Comparison of ENCODE assay signal across 1 cellular context in the genomic region with DNA sequence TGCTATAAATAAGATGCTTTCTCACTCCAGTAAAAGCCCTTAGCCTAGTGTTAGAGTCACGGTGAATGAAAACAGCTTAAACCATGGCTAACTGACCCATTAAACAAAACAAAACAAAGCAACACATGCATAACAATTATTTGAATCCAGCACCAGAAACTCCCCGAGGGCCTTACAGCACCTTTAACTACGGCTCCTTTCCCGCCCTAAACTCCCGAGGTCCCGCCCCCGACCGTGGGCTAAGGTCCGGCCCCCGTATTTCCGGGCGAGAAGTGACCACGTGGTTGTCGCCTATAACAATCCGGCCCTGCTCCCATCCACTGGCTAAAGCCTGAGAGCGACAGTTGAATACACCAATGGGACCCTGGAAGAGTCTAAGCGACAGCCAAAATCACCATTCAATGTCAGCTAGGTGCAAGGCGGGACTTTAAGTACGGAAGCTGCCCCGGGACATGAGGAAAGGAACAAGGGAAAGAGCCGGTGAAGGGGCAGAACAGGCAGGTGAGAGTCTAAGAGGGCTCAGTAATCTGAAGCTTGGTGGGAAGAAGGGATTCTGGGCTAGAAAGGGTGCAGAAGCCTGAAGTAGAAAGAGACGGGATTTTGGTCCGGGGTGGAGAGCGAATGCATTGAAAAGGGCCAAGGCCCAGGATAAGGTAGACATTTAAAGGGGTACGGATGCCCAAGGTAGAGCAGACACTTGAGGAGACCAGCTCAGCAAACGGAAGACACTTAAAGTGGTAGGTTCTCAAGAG.
TF ChIP-seq lines count a peak whose summit lies in the region.

A gene (plus strand): TSS at position 448 of the 752 bp plus-strand sequence. CDS start 351 bp downstream, outside the sequence.

TF ChIP-seq in K562, 482 proteins besides CTCF, POLR2A, EP300 and RAD21 (continued from another document):
- TF ChIP-seq, protein P1, sequence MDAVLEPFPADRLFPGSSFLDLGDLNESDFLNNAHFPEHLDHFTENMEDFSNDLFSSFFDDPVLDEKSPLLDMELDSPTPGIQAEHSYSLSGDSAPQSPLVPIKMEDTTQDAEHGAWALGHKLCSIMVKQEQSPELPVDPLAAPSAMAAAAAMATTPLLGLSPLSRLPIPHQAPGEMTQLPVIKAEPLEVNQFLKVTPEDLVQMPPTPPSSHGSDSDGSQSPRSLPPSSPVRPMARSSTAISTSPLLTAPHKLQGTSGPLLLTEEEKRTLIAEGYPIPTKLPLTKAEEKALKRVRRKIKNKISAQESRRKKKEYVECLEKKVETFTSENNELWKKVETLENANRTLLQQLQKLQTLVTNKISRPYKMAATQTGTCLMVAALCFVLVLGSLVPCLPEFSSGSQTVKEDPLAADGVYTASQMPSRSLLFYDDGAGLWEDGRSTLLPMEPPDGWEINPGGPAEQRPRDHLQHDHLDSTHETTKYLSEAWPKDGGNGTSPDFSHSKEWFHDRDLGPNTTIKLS (IDR thresholded peaks at IDR 0.05; ENCODE audit: borderline replicate concordance, low read depth) = peak; percentile 75
- TF ChIP-seq ZNF274 (IDR thresholded peaks at IDR 0.05; ENCODE audit: borderline replicate concordance, low read depth, low read length) (no peak), NFRKB (IDR thresholded peaks at IDR 0.05; ENCODE audit: low read depth) (peak; percentile 68), RBM25 (IDR thresholded peaks at IDR 0.05; ENCODE audit: low read depth, low read length, severe bottlenecking) (peak; percentile 99), HCFC1 (IDR thresholded peaks at IDR 0.05; ENCODE audit: low read depth, low read length) (peak; percentile 53; the same call in 1 of the 2 replicates), MAFG (tag; conservative IDR thresholded peaks at IDR 0.05) (no peak), SUPT5H (IDR thresholded peaks at IDR 0.05) (peak; percentile 91), LEF1 (IDR thresholded peaks at IDR 0.05) (peak; percentile 58; the same call in 1 of the 2 replicates), ASH1L (IDR thresholded peaks at IDR 0.05; ENCODE audit: borderline replicate concordance, low read depth, partially characterized antibody) (peak; percentile 99), HDAC3 (IDR thresholded peaks at IDR 0.05; ENCODE audit: borderline replicate concordance, partially characterized antibody) (no peak), LCOR (CRISPR knock-in tag; IDR thresholded peaks at IDR 0.05) (peak; percentile 72; the same call in 1 of the 2 replicates), MBD2 (IDR thresholded peaks at IDR 0.05; ENCODE audit: borderline replicate concordance, low read depth) (peak; percentile 99), CXXC5 (CRISPR knock-in tag; IDR thresholded peaks at IDR 0.05) (peak; percentile 74), SOX6 (IDR thresholded peaks at IDR 0.05) (peak; percentile 36; the same call in 1 of the 2 replicates), CHD4 (IDR thresholded peaks at IDR 0.05; ENCODE audit: insufficient read depth, insufficient replicate concordance, low read depth, low read length, poor library complexity, severe bottlenecking) (no peak), MYC (IDR thresholded peaks at IDR 0.05; ENCODE audit: low read depth, low read length) (peak; percentile 96), MYC (CRISPR knock-in tag; IDR thresholded peaks at IDR 0.05; ENCODE audit: borderline replicate concordance, low read depth) (no peak), PPARD (CRISPR knock-in tag; IDR thresholded peaks at IDR 0.05) (no peak), TAF7 (tag; IDR thresholded peaks at IDR 0.05) (peak; percentile 71; the same call in 1 of the 2 replicates)
- TF ChIP-seq, protein P2, sequence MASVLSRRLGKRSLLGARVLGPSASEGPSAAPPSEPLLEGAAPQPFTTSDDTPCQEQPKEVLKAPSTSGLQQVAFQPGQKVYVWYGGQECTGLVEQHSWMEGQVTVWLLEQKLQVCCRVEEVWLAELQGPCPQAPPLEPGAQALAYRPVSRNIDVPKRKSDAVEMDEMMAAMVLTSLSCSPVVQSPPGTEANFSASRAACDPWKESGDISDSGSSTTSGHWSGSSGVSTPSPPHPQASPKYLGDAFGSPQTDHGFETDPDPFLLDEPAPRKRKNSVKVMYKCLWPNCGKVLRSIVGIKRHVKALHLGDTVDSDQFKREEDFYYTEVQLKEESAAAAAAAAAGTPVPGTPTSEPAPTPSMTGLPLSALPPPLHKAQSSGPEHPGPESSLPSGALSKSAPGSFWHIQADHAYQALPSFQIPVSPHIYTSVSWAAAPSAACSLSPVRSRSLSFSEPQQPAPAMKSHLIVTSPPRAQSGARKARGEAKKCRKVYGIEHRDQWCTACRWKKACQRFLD (CRISPR knock-in tag; IDR thresholded peaks at IDR 0.05) = peak; percentile 93
- TF ChIP-seq, protein P3, sequence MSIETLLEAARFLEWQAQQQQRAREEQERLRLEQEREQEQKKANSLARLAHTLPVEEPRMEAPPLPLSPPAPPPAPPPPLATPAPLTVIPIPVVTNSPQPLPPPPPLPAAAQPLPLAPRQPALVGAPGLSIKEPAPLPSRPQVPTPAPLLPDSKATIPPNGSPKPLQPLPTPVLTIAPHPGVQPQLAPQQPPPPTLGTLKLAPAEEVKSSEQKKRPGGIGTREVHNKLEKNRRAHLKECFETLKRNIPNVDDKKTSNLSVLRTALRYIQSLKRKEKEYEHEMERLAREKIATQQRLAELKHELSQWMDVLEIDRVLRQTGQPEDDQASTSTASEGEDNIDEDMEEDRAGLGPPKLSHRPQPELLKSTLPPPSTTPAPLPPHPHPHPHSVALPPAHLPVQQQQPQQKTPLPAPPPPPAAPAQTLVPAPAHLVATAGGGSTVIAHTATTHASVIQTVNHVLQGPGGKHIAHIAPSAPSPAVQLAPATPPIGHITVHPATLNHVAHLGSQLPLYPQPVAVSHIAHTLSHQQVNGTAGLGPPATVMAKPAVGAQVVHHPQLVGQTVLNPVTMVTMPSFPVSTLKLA (conservative IDR thresholded peaks at IDR 0.05) = peak; percentile 100
- TF ChIP-seq, protein P4, sequence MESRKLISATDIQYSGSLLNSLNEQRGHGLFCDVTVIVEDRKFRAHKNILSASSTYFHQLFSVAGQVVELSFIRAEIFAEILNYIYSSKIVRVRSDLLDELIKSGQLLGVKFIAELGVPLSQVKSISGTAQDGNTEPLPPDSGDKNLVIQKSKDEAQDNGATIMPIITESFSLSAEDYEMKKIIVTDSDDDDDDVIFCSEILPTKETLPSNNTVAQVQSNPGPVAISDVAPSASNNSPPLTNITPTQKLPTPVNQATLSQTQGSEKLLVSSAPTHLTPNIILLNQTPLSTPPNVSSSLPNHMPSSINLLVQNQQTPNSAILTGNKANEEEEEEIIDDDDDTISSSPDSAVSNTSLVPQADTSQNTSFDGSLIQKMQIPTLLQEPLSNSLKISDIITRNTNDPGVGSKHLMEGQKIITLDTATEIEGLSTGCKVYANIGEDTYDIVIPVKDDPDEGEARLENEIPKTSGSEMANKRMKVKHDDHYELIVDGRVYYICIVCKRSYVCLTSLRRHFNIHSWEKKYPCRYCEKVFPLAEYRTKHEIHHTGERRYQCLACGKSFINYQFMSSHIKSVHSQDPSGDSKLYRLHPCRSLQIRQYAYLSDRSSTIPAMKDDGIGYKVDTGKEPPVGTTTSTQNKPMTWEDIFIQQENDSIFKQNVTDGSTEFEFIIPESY (CRISPR knock-in tag; IDR thresholded peaks at IDR 0.05) = peak; percentile 57; the same call in 1 of the 2 replicates
- TF ChIP-seq, protein P5, sequence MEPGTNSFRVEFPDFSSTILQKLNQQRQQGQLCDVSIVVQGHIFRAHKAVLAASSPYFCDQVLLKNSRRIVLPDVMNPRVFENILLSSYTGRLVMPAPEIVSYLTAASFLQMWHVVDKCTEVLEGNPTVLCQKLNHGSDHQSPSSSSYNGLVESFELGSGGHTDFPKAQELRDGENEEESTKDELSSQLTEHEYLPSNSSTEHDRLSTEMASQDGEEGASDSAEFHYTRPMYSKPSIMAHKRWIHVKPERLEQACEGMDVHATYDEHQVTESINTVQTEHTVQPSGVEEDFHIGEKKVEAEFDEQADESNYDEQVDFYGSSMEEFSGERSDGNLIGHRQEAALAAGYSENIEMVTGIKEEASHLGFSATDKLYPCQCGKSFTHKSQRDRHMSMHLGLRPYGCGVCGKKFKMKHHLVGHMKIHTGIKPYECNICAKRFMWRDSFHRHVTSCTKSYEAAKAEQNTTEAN (CRISPR knock-in tag; IDR thresholded peaks at IDR 0.05) = peak; percentile 31; the same call in 1 of the 2 replicates
- TF ChIP-seq, protein P6, sequence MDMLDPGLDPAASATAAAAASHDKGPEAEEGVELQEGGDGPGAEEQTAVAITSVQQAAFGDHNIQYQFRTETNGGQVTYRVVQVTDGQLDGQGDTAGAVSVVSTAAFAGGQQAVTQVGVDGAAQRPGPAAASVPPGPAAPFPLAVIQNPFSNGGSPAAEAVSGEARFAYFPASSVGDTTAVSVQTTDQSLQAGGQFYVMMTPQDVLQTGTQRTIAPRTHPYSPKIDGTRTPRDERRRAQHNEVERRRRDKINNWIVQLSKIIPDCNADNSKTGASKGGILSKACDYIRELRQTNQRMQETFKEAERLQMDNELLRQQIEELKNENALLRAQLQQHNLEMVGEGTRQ (CRISPR knock-in tag; IDR thresholded peaks at IDR 0.05) = peak; percentile 92
TF ChIP-seq in K562: peak in this region for 137.
